In the genomic region with DNA sequence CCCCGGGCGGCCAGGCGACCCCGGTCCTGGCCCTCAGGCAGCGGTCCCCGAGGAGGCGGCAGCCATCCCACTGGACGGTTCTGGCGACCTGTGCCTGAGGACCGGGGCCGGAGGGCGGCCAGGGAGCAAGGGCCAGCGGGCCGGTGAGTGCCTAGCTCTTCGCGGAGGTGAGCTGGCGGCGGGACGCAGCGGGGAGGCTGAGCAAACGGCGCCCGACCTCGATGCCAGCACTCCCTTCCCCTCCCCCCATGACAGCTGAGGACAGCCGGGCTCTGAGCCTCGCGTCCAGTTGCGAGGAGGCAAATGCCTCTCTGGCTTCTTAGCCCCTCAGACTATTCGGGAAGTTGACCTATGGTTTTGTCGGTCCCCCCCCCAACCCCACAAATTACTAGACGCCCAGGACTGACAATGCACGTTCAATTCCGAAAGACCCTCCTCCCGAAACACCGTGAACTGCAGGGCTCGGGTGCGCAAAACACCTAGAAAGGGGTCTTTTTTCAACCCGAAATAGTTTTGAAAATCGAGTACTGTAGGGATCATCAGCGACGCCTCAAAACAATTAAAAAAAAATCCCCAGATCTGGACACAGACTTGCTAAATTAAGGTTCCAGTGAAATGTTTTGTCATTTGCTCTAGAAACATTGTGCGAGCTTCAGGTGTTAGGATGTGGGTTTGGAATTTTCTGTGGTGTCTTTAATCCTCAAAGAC, we compare ENCODE assay signal across 8 cellular contexts. TPM values are rescaled to one million over a fixed set of nuclear protein-coding genes. Genes with fewer than 3 reads are reported as not detected.
DNase-seq lines count a peak whose midpoint lies in the region; ATAC-seq and TF ChIP-seq lines count a peak whose summit lies in the region.

No MANE protein-coding gene starts in this region.

- TF ChIP-seq CTCF in coronary artery (IDR thresholded peaks at IDR 0.05): no peak

- no peaks in the 10 kb centered on the region for H3K36me3 Mint-ChIP-seq in stimulated activated naive B cell treated with anti-CD40 and anti-IgM and Interleukin-4, amounts not matched to agents 10 μg/mL and 1 μg/mL and 100 μg/mL, for 72 hours

- H3K4me1 Mint-ChIP-seq in stimulated activated naive B cell treated with anti-CD40 and anti-IgM and Interleukin-4, amounts not matched to agents 10 μg/mL and 1 μg/mL and 100 μg/mL, for 72 hours: peaks cover 18 to 22% of the 10 kb centered on the region in 2 donors

- H3K4me3 Mint-ChIP-seq in stimulated activated naive B cell treated with anti-CD40 and anti-IgM and Interleukin-4, amounts not matched to agents 10 μg/mL and 1 μg/mL and 100 μg/mL, for 72 hours: peak overlapping the region; percentile 69 to 75

- peak overlapping the region; percentile 92 for H3K4me3 ChIP-seq in coronary artery

- ATAC-seq in HG02610 (IDR thresholded peaks at IDR 0.05; ENCODE audit: unreplicated experiment): peak; percentile 35
- peak; percentile 88 for ATAC-seq in left lobe of liver
- ATAC-seq in stimulated activated naive B cell treated with anti-CD40 and anti-IgM and Interleukin-4, amounts not matched to agents 10 μg/mL and 1 μg/mL and 100 μg/mL, for 72 hours (replicated peaks): peak; percentile 56 to 58

- H3K27me3 Mint-ChIP-seq in stimulated activated naive B cell treated with anti-CD40 and anti-IgM and Interleukin-4, amounts not matched to agents 10 μg/mL and 1 μg/mL and 100 μg/mL, for 72 hours: peaks cover 28 to 37% of the 10 kb centered on the region in 2 donors

- peak overlapping the region; percentile 98 for H3K27ac ChIP-seq in coronary artery

- peak; percentile 39 for DNase-seq in activated naive CD4-positive, alpha-beta T cell treated with Interleukin-2 at 50 U/mL for 16 hours
- DNase-seq in activated naive CD4-positive, alpha-beta T cell (lab: John Stamatoyannopoulos, UW): no peak
- peak; percentile 82 for DNase-seq in NCI-H1105 (lab: John Stamatoyannopoulos, UW)
- peak; percentile 12 for DNase-seq in T-helper 22 cell (ENCODE audit: low read depth)
- DNase-seq in coronary artery (ENCODE audit: low spot score): peak; percentile 77
- peak; percentile 88 for DNase-seq in left lobe of liver (ENCODE audit: low spot score)
- DNase-seq in stimulated activated naive B cell treated with anti-CD40 and anti-IgM and Interleukin-4, amounts not matched to agents 10 μg/mL and 1 μg/mL and 100 μg/mL, for 72 hours: no peak

- H3K9me3 Mint-ChIP-seq in stimulated activated naive B cell treated with anti-CD40 and anti-IgM and Interleukin-4, amounts not matched to agents 10 μg/mL and 1 μg/mL and 100 μg/mL, for 72 hours: no peaks in the 10 kb centered on the region

- peak overlapping the region; percentile 37 for H3K27ac Mint-ChIP-seq in stimulated activated naive B cell treated with anti-CD40 and anti-IgM and Interleukin-4, amounts not matched to agents 10 μg/mL and 1 μg/mL and 100 μg/mL, for 72 hours

RNA-seq across cellular contexts. Expression of gene CDKN2C, which starts 8.3 kb away (rescaled TPM):
- 2.2 TPM for total RNA-seq in left lobe of liver

RNA-seq across cellular contexts. Expression of gene FAF1, which starts 18.2 kb away (rescaled TPM):
- 22.3 TPM for total RNA-seq in left lobe of liver

Comparison
In these comparisons a context has a peak if more than half of its experiments do, and no peak if none do; other contexts are left out.
1. DNase-seq: peak in activated naive CD4-positive, alpha-beta T cell treated with Interleukin-2 at 50 U/mL for 16 hours (single experiment), NCI-H1105 (single experiment), T-helper 22 cell (single experiment), coronary artery (single experiment) and left lobe of liver (single experiment); none in activated naive CD4-positive, alpha-beta T cell (0 of 4) and stimulated activated naive B cell treated with anti-CD40 and anti-IgM and Interleukin-4, amounts not matched to agents 10 μg/mL and 1 μg/mL and 100 μg/mL, for 72 hours (single experiment).
2. ATAC-seq: peak in every context shown above with its lines; median percentile 88 in left lobe of liver; 57 in stimulated activated naive B cell treated with anti-CD40 and anti-IgM and Interleukin-4, amounts not matched to agents 10 μg/mL and 1 μg/mL and 100 μg/mL, for 72 hours; 35 in HG02610.